22 cellular contexts compared by ENCODE assay signal in the genomic region with DNA sequence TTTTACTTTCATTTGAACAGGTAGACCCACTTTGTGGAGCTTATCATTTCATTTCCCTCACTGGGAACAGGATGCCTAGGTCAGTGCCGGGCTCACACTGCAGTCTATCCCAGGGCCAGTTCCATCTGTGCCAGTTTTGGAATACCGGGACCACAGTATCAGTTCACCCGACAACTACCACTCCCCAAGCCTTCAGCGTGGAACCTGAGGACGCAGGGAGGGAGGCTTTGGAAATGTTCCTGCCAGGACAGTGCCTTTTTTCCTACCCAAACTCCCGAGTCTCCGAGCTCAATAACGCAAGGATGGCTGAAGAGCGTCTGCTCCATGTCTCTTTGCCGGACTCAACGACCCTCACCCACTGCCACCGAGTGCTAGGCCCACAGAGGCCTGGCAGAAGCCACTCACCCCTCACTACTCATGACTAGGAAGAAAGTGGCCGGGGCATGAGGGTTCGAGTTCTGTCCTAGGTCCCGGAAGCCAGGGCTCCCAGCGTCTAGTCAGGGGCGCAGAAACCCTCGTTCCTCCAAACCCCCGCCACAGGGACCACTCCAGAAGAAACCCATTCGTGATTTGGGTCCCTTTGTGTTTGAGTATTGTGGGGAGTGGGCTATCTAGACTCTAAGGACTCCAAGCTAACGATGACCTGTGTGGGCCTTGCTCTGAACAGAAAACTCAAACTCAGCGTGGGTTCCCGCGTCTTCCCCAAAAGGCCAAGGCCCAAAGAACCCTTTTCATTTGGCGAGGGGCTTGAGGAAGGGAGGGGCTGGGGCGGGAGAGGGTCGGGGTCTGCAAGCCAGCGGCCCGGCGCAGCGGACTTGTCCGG. TPM values are rescaled to one million over a fixed set of nuclear protein-coding genes. Genes with fewer than 3 reads are reported as not detected.
A peak's percentile ranks its signal among the peaks of the same experiment; 100 is the strongest.
DNase-seq lines count a peak whose midpoint lies in the region; ATAC-seq and TF ChIP-seq lines count a peak whose summit lies in the region.
"Had no signal": no experiment of that assay in that cellular context is flagged by ENCODE, and none has a peak within 500 bp of the region (broad histone marks: within the 10 kb centered on the region; RNA-seq: fewer than 3 reads in every experiment).

No MANE protein-coding gene starts in this region.

- peaks cover 63% of the 10 kb centered on the region for H3K27me3 ChIP-seq in SK-N-SH (ENCODE audit: insufficient read depth)
- H3K27me3 ChIP-seq in mesendoderm (ENCODE audit: insufficient read depth, low read length, poor library complexity): peaks cover 68% of the 10 kb centered on the region

- H3K18ac ChIP-seq in mesendoderm (ENCODE audit: low read length): no peak overlapping the region

- H3K9me3 ChIP-seq in SK-N-SH: no peaks in the 10 kb centered on the region
- H3K9me3 ChIP-seq: body of pancreas, lower lobe of right lung had no signal

- no peak overlapping the region for H2BK120ac ChIP-seq in mesendoderm (ENCODE audit: low read depth, low read length)

- H3K4me1 ChIP-seq in SK-N-SH (ENCODE audit: control insufficient read depth in 1 of 2, insufficient read depth in 2 of 2, low read depth in 1 of 2, low read length in 1 of 2): no peaks in the 10 kb centered on the region; a peak in 1 of 4 replicates
- H3K4me1 ChIP-seq in mesendoderm (ENCODE audit: control insufficient read depth, low read depth, low read length): peaks cover 10% of the 10 kb centered on the region
- H3K4me1 ChIP-seq: BLaER1 had no signal

- H4K8ac ChIP-seq in mesendoderm (ENCODE audit: low read depth, low read length): no peak overlapping the region

- no peak overlapping the region for H2BK15ac ChIP-seq in mesendoderm (replicated peaks; ENCODE audit: low read depth)

- no peaks in the 10 kb centered on the region for H3K9me2 ChIP-seq in SK-N-SH

- peak; percentile 20 for DNase-seq in SK-N-SH
- DNase-seq in mesendoderm: peak; percentile 14
- no peak for DNase-seq in substantia nigra (lab: John Stamatoyannopoulos, UW)
- no peak for DNase-seq in activated T-cell treated with anti-CD3 and anti-CD28 coated beads for 4 hours
- DNase-seq: activated CD4-positive, alpha-beta T cell treated with anti-CD3 and anti-CD28 coated beads, Interleukin-2, amount 50 U/mL, for 1 hour; activated naive CD4-positive, alpha-beta T cell treated with anti-CD3 and anti-CD28 coated beads, Interleukin-2, amount 50 U/mL, for 16 hours; body of pancreas; esophagus squamous epithelium; GDM1; HCEC 1CT; KG1; lower lobe of right lung; naive thymus-derived CD8-positive, alpha-beta T cell; NCI-H2029; stimulated activated CD4-positive, alpha-beta T cell treated with anti-CD3 and anti-CD28 coated beads, Interleukin-12 subunit alpha, Interleukin-12 subunit beta, amount 100 ng/mL, for 4 hours; tibial artery had no signal

- WGBS in SK-N-SH (ENCODE audit: low lambda C conversion rate): 67% methylated on average over 21 of the region's 32 CpGs
- no CpG with 5 or more reads among the region's 32 CpGs for WGBS in mesendoderm (ENCODE audit: extremely low coverage, insufficient coverage, low lambda C conversion rate)

- H3K4me2 ChIP-seq in SK-N-SH (no peak overlapping the region), mesendoderm (ENCODE audit: low read length) (peak overlapping the region; percentile 19)
- H3K4me2 ChIP-seq: BLaER1 had no signal

- H3K79me2 ChIP-seq in SK-N-SH (ENCODE audit: insufficient read depth): no peaks in the 10 kb centered on the region
- H3K79me2 ChIP-seq in mesendoderm (ENCODE audit: control insufficient read depth, insufficient read depth, low read length): no peaks in the 10 kb centered on the region

- no peak overlapping the region for H3K9ac ChIP-seq in SK-N-SH
- H3K9ac ChIP-seq in mesendoderm (ENCODE audit: low read length): no peak overlapping the region
- H3K9ac ChIP-seq: BLaER1 had no signal

- H3K36me3 ChIP-seq in SK-N-SH (replicated peaks in 1 of 2; ENCODE audit: control insufficient read depth in 1 of 2, insufficient read depth in 2 of 2, low read length in 1 of 2) (no peaks in the 10 kb centered on the region), mesendoderm (ENCODE audit: control insufficient read depth, insufficient read depth, low read length) (no peaks in the 10 kb centered on the region)
- H3K36me3 ChIP-seq: BLaER1, esophagus squamous epithelium, lower lobe of right lung, tibial artery had no signal

- H3K4me3 ChIP-seq in SK-N-SH (ENCODE audit: low read depth in 2 of 2, low read length in 1 of 2) (no peak overlapping the region), mesendoderm (ENCODE audit: low read length) (no peak overlapping the region)
- H3K4me3 ChIP-seq: BLaER1, body of pancreas, lower lobe of right lung, tibial artery had no signal

- H3K23ac ChIP-seq in mesendoderm (ENCODE audit: low read length): no peak overlapping the region

- H3K27ac ChIP-seq in SK-N-SH (ENCODE audit: low read depth in 2 of 2, low read length in 1 of 2): no peak overlapping the region
- H3K27ac ChIP-seq in cingulate gyrus (ENCODE audit: low read depth, low read length): peak overlapping the region; percentile 91
- H3K27ac ChIP-seq in mesendoderm (ENCODE audit: low read depth, low read length): no peak overlapping the region
- peak overlapping the region; percentile 39 for H3K27ac ChIP-seq in substantia nigra (ENCODE audit: low read depth, low read length, poor library complexity, severe bottlenecking)
- H3K27ac ChIP-seq: 22Rv1, BLaER1, body of pancreas, esophagus squamous epithelium, lower lobe of right lung, tibial artery had no signal

- H4K5ac ChIP-seq in mesendoderm (ENCODE audit: low read length): no peak overlapping the region

- no peak overlapping the region for H3K4ac ChIP-seq in mesendoderm (ENCODE audit: low read depth, low read length)

- no peaks in the 10 kb centered on the region for H3K79me1 ChIP-seq in mesendoderm (ENCODE audit: low read length)

- POLR2A ChIA-PET in SK-N-SH (lab: Yijun Ruan, JAX): no interaction called here

- TF ChIP-seq RAD21 in SK-N-SH (IDR thresholded peaks at IDR 0.05; ENCODE audit: low read length): no peak

- H3K56ac ChIP-seq in mesendoderm (ENCODE audit: low read length): peak overlapping the region; percentile 30

- no peak overlapping the region for H2BK5ac ChIP-seq in mesendoderm (ENCODE audit: low read length)

- no peak overlapping the region for H2AFZ ChIP-seq in SK-N-SH (ENCODE audit: low read depth)

- TF ChIP-seq EP300 in SK-N-SH (IDR thresholded peaks at IDR 0.05; ENCODE audit: borderline replicate concordance in 1 of 2, low read depth in 1 of 2, low read length in 1 of 2): no peak

- CTCF ChIA-PET in SK-N-SH (lab: Yijun Ruan, JAX): interaction anchor here (0.9 kb wide), 1 partner anchor 41 kb away, joined by 3 read pairs; no protein-coding TSS in a partner anchor

- no peak overlapping the region for H2AK5ac ChIP-seq in mesendoderm (ENCODE audit: low read length)

- no peak for TF ChIP-seq CTCF in SK-N-SH (IDR thresholded peaks at IDR 0.05)

- ATAC-seq in SK-N-SH treated with all-trans-retinoic acid at 6 μM for 48 hours: no peak
- no peak for ATAC-seq in GM21619 (IDR thresholded peaks at IDR 0.05; ENCODE audit: unreplicated experiment)
- ATAC-seq in GM18861 (IDR thresholded peaks at IDR 0.05; ENCODE audit: unreplicated experiment): no peak
- ATAC-seq: body of pancreas; naive thymus-derived CD8-positive, alpha-beta T cell had no signal

- H3F3A ChIP-seq in SK-N-SH (replicated peaks; ENCODE audit: insufficient read depth): no peaks in the 10 kb centered on the region

- H4K20me1 ChIP-seq in SK-N-SH (ENCODE audit: insufficient read depth): no peaks in the 10 kb centered on the region
- H4K20me1 ChIP-seq: BLaER1 had no signal

TF ChIP-seq in SK-N-SH, 30 proteins besides CTCF, POLR2A, EP300 and RAD21:
- TF ChIP-seq TCF12 (IDR thresholded peaks at IDR 0.05): no peak
- no peak for TF ChIP-seq GATA2 (CRISPR knock-in tag; IDR thresholded peaks at IDR 0.05)
- no peak for TF ChIP-seq POLR2AphosphoS5 (IDR thresholded peaks at IDR 0.05; ENCODE audit: low read depth, low read length)
- no peak for TF ChIP-seq TAF1 (IDR thresholded peaks at IDR 0.05; ENCODE audit: borderline replicate concordance, low read depth, low read length)
- no peak for TF ChIP-seq FOXJ3 (CRISPR knock-in tag; IDR thresholded peaks at IDR 0.05)

TF ChIP-seq in SK-N-SH treated with all-trans-retinoic acid at 6 μM for 48 hours, 23 proteins besides CTCF, POLR2A, EP300 and RAD21:
- TF ChIP-seq ZNF70 (CRISPR knock-in tag; IDR thresholded peaks at IDR 0.05): no peak
- TF ChIP-seq ZFP3 (CRISPR knock-in tag; IDR thresholded peaks at IDR 0.05): no peak
- TF ChIP-seq, protein P1, sequence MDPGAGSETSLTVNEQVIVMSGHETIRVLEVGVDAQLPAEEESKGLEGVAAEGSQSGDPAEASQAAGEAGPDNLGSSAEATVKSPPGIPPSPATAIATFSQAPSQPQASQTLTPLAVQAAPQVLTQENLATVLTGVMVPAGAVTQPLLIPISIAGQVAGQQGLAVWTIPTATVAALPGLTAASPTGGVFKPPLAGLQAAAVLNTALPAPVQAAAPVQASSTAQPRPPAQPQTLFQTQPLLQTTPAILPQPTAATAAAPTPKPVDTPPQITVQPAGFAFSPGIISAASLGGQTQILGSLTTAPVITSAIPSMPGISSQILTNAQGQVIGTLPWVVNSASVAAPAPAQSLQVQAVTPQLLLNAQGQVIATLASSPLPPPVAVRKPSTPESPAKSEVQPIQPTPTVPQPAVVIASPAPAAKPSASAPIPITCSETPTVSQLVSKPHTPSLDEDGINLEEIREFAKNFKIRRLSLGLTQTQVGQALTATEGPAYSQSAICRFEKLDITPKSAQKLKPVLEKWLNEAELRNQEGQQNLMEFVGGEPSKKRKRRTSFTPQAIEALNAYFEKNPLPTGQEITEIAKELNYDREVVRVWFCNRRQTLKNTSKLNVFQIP (CRISPR knock-in tag; IDR thresholded peaks at IDR 0.05; ENCODE audit: borderline replicate concordance, low read depth): no peak
- TF ChIP-seq CSDC2 (CRISPR knock-in tag; IDR thresholded peaks at IDR 0.05): no peak

RNA-seq across cellular contexts. Expression of a gene that starts 11.4 kb away (rescaled TPM):
- polyA plus RNA-seq in SK-N-SH (2012; rRNA removed): 11.3 and 16.7 TPM in 2 replicates
- 8.2 and 11.4 TPM in 2 replicates for polyA plus RNA-seq in SK-N-SH (2012; cell fraction: cytosol; rRNA removed)
- polyA plus RNA-seq in SK-N-SH (2012; cell fraction: nucleus; rRNA removed): 30.4 and 42.9 TPM in 2 replicates
- 1.0 TPM for polyA plus RNA-seq in mesendoderm (2013, experiment 1 of 2)
- polyA plus RNA-seq in mesendoderm (2013, experiment 2 of 2): 0.84 TPM
- polyA plus RNA-seq: naive thymus-derived CD8-positive, alpha-beta T cell had no signal

RNA-seq across cellular contexts. Expression of a gene that starts 14.2 kb away (rescaled TPM):
- 1.3 and 2.0 TPM in 2 replicates for polyA plus RNA-seq in SK-N-SH (2012; rRNA removed)
- polyA plus RNA-seq in SK-N-SH (2012; cell fraction: cytosol; rRNA removed): 1.1 and 1.4 TPM in 2 replicates
- 4.5 and 7.1 TPM in 2 replicates for polyA plus RNA-seq in SK-N-SH (2012; cell fraction: nucleus; rRNA removed)
- polyA plus RNA-seq in mesendoderm (2013, experiment 1 of 2): 0.01 TPM
- 0.01 TPM for polyA plus RNA-seq in mesendoderm (2013, experiment 2 of 2)
- polyA plus RNA-seq: naive thymus-derived CD8-positive, alpha-beta T cell had no signal

Comparison
In these comparisons a context has a peak if more than half of its experiments do, and no peak if none do; other contexts are left out.
1. DNase-seq: peak in SK-N-SH (single experiment) and mesendoderm (single experiment); none in substantia nigra (0 of 49) and activated T-cell treated with anti-CD3 and anti-CD28 coated beads for 4 hours (single experiment).
2. H3K27ac ChIP-seq: peak in cingulate gyrus (single experiment) and substantia nigra (single experiment); none in SK-N-SH (0 of 2) and mesendoderm (single experiment).